ENCODE assay signal across 8 cellular contexts in genomic region chr17:75785016-75785769, GRCh38. TPM values are rescaled to one million over a fixed set of nuclear protein-coding genes. Genes with fewer than 3 reads are reported as not detected.
A peak's percentile ranks its signal among the peaks of the same experiment; 100 is the strongest.
DNase-seq lines count a peak whose midpoint lies in the region; ATAC-seq lines count a peak whose summit lies in the region.

No MANE protein-coding gene starts in this region.

- ATAC-seq in GM18873 (IDR thresholded peaks at IDR 0.05; ENCODE audit: low FRiP score, unreplicated experiment) (peak; percentile 38), HG03135 (IDR thresholded peaks at IDR 0.05; ENCODE audit: unreplicated experiment) (peak; percentile 51)

- H3K9me3 Mint-ChIP-seq in activated CD4-positive, alpha-beta T cell treated with anti-CD3 and anti-CD28 coated beads, Interleukin-2, amount 10 ng/mL, durations not matched to agents 7 days and 5 days, result no peaks in the 10 kb centered on the region

- peak overlapping the region; percentile 77 for H3K9ac ChIP-seq in mesendoderm (ENCODE audit: low read length)

- H3K56ac ChIP-seq in mesendoderm (ENCODE audit: low read length), result peak overlapping the region; percentile 80

- H3K4me3 ChIP-seq in effector memory CD4-positive, alpha-beta T cell (ENCODE audit: insufficient read depth, low read depth, low read length, poor library complexity, severe bottlenecking), result peak overlapping the region; percentile 51
- peak overlapping the region; percentile 75 for H3K4me3 ChIP-seq in mesendoderm (ENCODE audit: low read length)

- H4K8ac ChIP-seq in mesendoderm (ENCODE audit: low read depth, low read length), result peak overlapping the region; percentile 99

- peaks cover 28% of the 10 kb centered on the region for H3K4me1 ChIP-seq in effector memory CD4-positive, alpha-beta T cell (ENCODE audit: control insufficient read depth, insufficient read depth, low read length, poor library complexity, severe bottlenecking)
- H3K4me1 ChIP-seq in mesendoderm (ENCODE audit: control insufficient read depth, low read depth, low read length), result no peaks in the 10 kb centered on the region

- no peak overlapping the region for H2BK120ac ChIP-seq in mesendoderm (ENCODE audit: low read depth, low read length)

- peak overlapping the region; percentile 22 for H3K18ac ChIP-seq in mesendoderm (ENCODE audit: low read length)

- peaks cover 6% of the 10 kb centered on the region for H3K36me3 Mint-ChIP-seq in activated CD4-positive, alpha-beta T cell treated with anti-CD3 and anti-CD28 coated beads, Interleukin-2, amount 10 ng/mL, durations not matched to agents 7 days and 5 days (ENCODE audit: low read depth)

- no peaks in the 10 kb centered on the region for H3K27me3 ChIP-seq in effector memory CD4-positive, alpha-beta T cell (replicated peaks; ENCODE audit: control insufficient read depth, insufficient read depth, low read length, poor library complexity, severe bottlenecking)
- no peaks in the 10 kb centered on the region for H3K27me3 ChIP-seq in mesendoderm (ENCODE audit: insufficient read depth, low read length, poor library complexity)

- no peaks in the 10 kb centered on the region for H3K9me3 ChIP-seq in effector memory CD4-positive, alpha-beta T cell (ENCODE audit: control insufficient read depth, low read length)

- H2AK5ac ChIP-seq in mesendoderm (ENCODE audit: low read length), result peak overlapping the region; percentile 10

- H3K79me2 ChIP-seq in mesendoderm (ENCODE audit: control insufficient read depth, insufficient read depth, low read length), result peaks cover 35% of the 10 kb centered on the region

- WGBS in mesendoderm (ENCODE audit: extremely low coverage, insufficient coverage, low lambda C conversion rate), result no CpG with 5 or more reads among the region's 42 CpGs

- H3K4me1 Mint-ChIP-seq in activated CD4-positive, alpha-beta T cell treated with anti-CD3 and anti-CD28 coated beads, Interleukin-2, amount 10 ng/mL, durations not matched to agents 7 days and 5 days, result peaks cover 42% of the 10 kb centered on the region

- CTCF ChIA-PET in activated CD4-positive, alpha-beta T cell treated with anti-CD3 and anti-CD28 coated beads, Interleukin-2, amount 10 ng/mL, durations not matched to agents 7 days and 5 days (lab: Charles Lee), result interaction anchor here (1.0 to 4.2 kb wide), 9 partner anchors 9 to 111 kb away, joined by 3 to 11 read pairs (median 5); partner anchors contain the start of genes TRIM47 and TRIM65

- no peaks in the 10 kb centered on the region for H3K27me3 Mint-ChIP-seq in activated CD4-positive, alpha-beta T cell treated with anti-CD3 and anti-CD28 coated beads, Interleukin-2, amount 10 ng/mL, durations not matched to agents 7 days and 5 days

- peak overlapping the region; percentile 83 for H3K4me3 Mint-ChIP-seq in activated CD4-positive, alpha-beta T cell treated with anti-CD3 and anti-CD28 coated beads, Interleukin-2, amount 10 ng/mL, durations not matched to agents 7 days and 5 days

- peak overlapping the region; percentile 95 for H3K4ac ChIP-seq in mesendoderm (ENCODE audit: low read depth, low read length)

- H3K36me3 ChIP-seq in effector memory CD4-positive, alpha-beta T cell (ENCODE audit: control insufficient read depth, insufficient read depth, low read length), result no peaks in the 10 kb centered on the region
- H3K36me3 ChIP-seq in mesendoderm (ENCODE audit: control insufficient read depth, insufficient read depth, low read length), result no peaks in the 10 kb centered on the region

- H2BK5ac ChIP-seq in mesendoderm (ENCODE audit: low read length), result peak overlapping the region; percentile 76

- POLR2A ChIA-PET in activated CD4-positive, alpha-beta T cell treated with anti-CD3 and anti-CD28 coated beads, Interleukin-2, amount 10 ng/mL, durations not matched to agents 7 days and 5 days (lab: Charles Lee), result interaction anchor here (1.1 to 2.8 kb wide), 2 partner anchors 9 to 479 kb away, joined by 3 to 15 read pairs; no protein-coding TSS in a partner anchor

- H3K27ac ChIP-seq in effector memory CD4-positive, alpha-beta T cell (ENCODE audit: insufficient read depth, low read length, poor library complexity, severe bottlenecking), result peak overlapping the region; percentile 98
- peak overlapping the region; percentile 96 for H3K27ac ChIP-seq in mesendoderm (ENCODE audit: low read depth, low read length)

- peak overlapping the region; percentile 100 for H3K27ac Mint-ChIP-seq in activated CD4-positive, alpha-beta T cell treated with anti-CD3 and anti-CD28 coated beads, Interleukin-2, amount 10 ng/mL, durations not matched to agents 7 days and 5 days

- H3K4me2 ChIP-seq in mesendoderm (ENCODE audit: low read length), result peak overlapping the region; percentile 36

- H2BK15ac ChIP-seq in mesendoderm (replicated peaks; ENCODE audit: low read depth), result no peak overlapping the region

- H4K5ac ChIP-seq in mesendoderm (ENCODE audit: low read length), result no peak overlapping the region

- H3K79me1 ChIP-seq in mesendoderm (ENCODE audit: low read length), result peaks cover 1% of the 10 kb centered on the region

- DNase-seq in AG20443 (ENCODE audit: low spot score) (peak; percentile 96), NCI-H460 (ENCODE audit: extremely low read depth, low read depth) (peak; percentile 74), mesendoderm (peak; percentile 97)
- DNase-seq in activated CD4-positive, alpha-beta T cell treated with anti-CD3 and anti-CD28 coated beads, Interleukin-2, amount 10 ng/mL, durations not matched to agents 7 days and 5 days, result peak; percentile 92
- DNase-seq in effector memory CD4-positive, alpha-beta T cell, result peak in 1 of 3 donors; percentile 85
- DNase-seq in stimulated activated CD8-positive, alpha-beta memory T cell treated with anti-CD3 and anti-CD28 coated beads, Interleukin-12 subunit alpha, Interleukin-12 subunit beta, amount 100 ng/mL, for 24 hours (ENCODE audit: extremely low read depth), result peak; percentile 76

- no peak overlapping the region for H3K23ac ChIP-seq in mesendoderm (ENCODE audit: low read length)

RNA-seq across cellular contexts. Expression of gene UNK, which starts 0.6 kb away (rescaled TPM):
- total RNA-seq in NCI-H460 (2014; rRNA removed; shearing (Covaris generic)), result 25.8 and 33.8 TPM in 2 replicates
- 38.9 and 46.4 TPM in 2 replicates for polyA plus RNA-seq in NCI-H460 (2014; cell fraction: nucleus; rRNA removed)
- 10 to 100 TPM; 27.1 to 28.7 TPM for total RNA-seq in activated CD4-positive, alpha-beta T cell treated with anti-CD3 and anti-CD28 coated beads, Interleukin-2, amount 10 ng/mL, durations not matched to agents 7 days and 5 days
- polyA plus RNA-seq in mesendoderm (2013, experiment 1 of 2), result 26.1 TPM
- 24.3 TPM for polyA plus RNA-seq in mesendoderm (2013, experiment 2 of 2)

RNA-seq across cellular contexts. Expression of gene GALK1, which starts 20.2 kb away (rescaled TPM):
- total RNA-seq in NCI-H460 (2014; rRNA removed; shearing (Covaris generic)), result 21.6 and 23.1 TPM in 2 replicates
- polyA plus RNA-seq in NCI-H460 (2014; cell fraction: nucleus; rRNA removed), result 57.3 and 86.7 TPM in 2 replicates
- total RNA-seq in activated CD4-positive, alpha-beta T cell treated with anti-CD3 and anti-CD28 coated beads, Interleukin-2, amount 10 ng/mL, durations not matched to agents 7 days and 5 days, result 10 to 100 TPM; 40.9 to 44.7 TPM
- polyA plus RNA-seq in mesendoderm (2013, experiment 1 of 2), result 11.8 TPM
- 10.8 TPM for polyA plus RNA-seq in mesendoderm (2013, experiment 2 of 2)

RNA-seq across cellular contexts. Expression of gene UNC13D, which starts 59.0 kb away (rescaled TPM):
- total RNA-seq in NCI-H460 (2014; rRNA removed; shearing (Covaris generic)), result 0.57 and 0.66 TPM in 2 replicates
- polyA plus RNA-seq in NCI-H460 (2014; cell fraction: nucleus; rRNA removed), result 1.2 and 1.6 TPM in 2 replicates
- 100 to 1,000 TPM; 161 to 182 TPM for total RNA-seq in activated CD4-positive, alpha-beta T cell treated with anti-CD3 and anti-CD28 coated beads, Interleukin-2, amount 10 ng/mL, durations not matched to agents 7 days and 5 days
- polyA plus RNA-seq in mesendoderm (2013, experiment 1 of 2), result 2.1 TPM
- 2.4 TPM for polyA plus RNA-seq in mesendoderm (2013, experiment 2 of 2)

Comparison
In these comparisons a context has a peak if more than half of its experiments do, and no peak if none do; other contexts are left out.
1. RNA of gene UNC13D, which starts 59.0 kb away (total RNA-seq): 161 to 182 TPM in activated CD4-positive, alpha-beta T cell treated with anti-CD3 and anti-CD28 coated beads, Interleukin-2, amount 10 ng/mL, durations not matched to agents 7 days and 5 days; 0.57 to 0.66 TPM in NCI-H460; every median in the first group is over 10 times any median in the second.